16 cellular contexts compared by ENCODE assay signal in the genomic region with DNA sequence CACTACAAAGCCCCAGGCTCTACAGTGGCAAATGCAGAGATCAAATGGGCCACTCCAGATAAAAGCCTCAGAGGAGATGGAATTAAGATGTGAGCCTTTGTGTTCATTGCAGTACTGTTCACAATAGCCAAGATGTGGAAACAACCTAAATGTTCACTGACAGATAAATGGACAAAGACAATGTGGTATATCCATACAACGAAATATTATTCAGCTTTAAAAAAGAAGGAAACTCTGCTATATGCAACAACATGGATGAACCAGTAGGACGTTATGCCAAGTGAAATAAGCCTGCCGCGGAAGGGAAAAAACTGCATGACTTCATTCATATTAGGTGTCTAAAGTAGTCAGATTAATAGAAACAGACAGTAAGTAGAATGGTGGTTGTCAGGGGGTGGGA.
"Had no signal": no experiment of that assay in that cellular context is flagged by ENCODE, and none has a peak within 500 bp of the region (broad histone marks: within the 10 kb centered on the region; RNA-seq: fewer than 3 reads in every experiment).

No MANE protein-coding gene starts in this region.

- H3K4me1 Mint-ChIP-seq: activated T-helper 17 cell treated with anti-CD3 and anti-CD28 coated beads, Interleukin-2, amount 50 U/mL, for 72 hours; central memory CD8-positive, alpha-beta T cell; WTC11 had no signal

- H3K27ac Mint-ChIP-seq: activated CD8-positive, alpha-beta T cell treated with anti-CD3 and anti-CD28 coated beads for 36 hours; activated naive CD8-positive, alpha-beta T cell; activated T-helper 17 cell treated with anti-CD3 and anti-CD28 coated beads, Interleukin-2, amount 50 U/mL, for 72 hours; dendritic cell treated with granulocyte-macrophage colony-stimulating factor and Interleukin-4, amounts not matched to agents 40 ng/mL and 50 ng/mL, for 4 days; WTC11 had no signal

- H3K9me3 ChIP-seq: gastrocnemius medialis had no signal

- H3K4me3 Mint-ChIP-seq: activated CD8-positive, alpha-beta T cell treated with anti-CD3 and anti-CD28 coated beads for 36 hours; activated naive CD8-positive, alpha-beta T cell; activated T-cell treated with anti-CD3 and anti-CD28 coated beads, Interleukin-2, amount 50 U/mL, for 4 hours; activated T-helper 17 cell treated with anti-CD3 and anti-CD28 coated beads, Interleukin-2, amount 50 U/mL, for 72 hours; central memory CD8-positive, alpha-beta T cell; dendritic cell treated with granulocyte-macrophage colony-stimulating factor and Interleukin-4, amounts not matched to agents 40 ng/mL and 50 ng/mL, for 4 days; WTC11 had no signal

- H3K36me3 Mint-ChIP-seq: activated naive CD8-positive, alpha-beta T cell had no signal

- ATAC-seq: gastrocnemius medialis had no signal

- H3K4me3 ChIP-seq: coronary artery, dorsolateral prefrontal cortex, esophagus muscularis mucosa, gastrocnemius medialis, heart left ventricle had no signal

- DNase-seq: amniotic stem cell, dorsolateral prefrontal cortex, gastrocnemius medialis had no signal

- H3K27me3 ChIP-seq: brain microvascular endothelial cell had no signal

- H3K9me3 Mint-ChIP-seq: activated CD8-positive, alpha-beta T cell treated with anti-CD3 and anti-CD28 coated beads for 36 hours; activated T-cell treated with anti-CD3 and anti-CD28 coated beads, Interleukin-2, amount 50 U/mL, for 4 hours; activated T-helper 17 cell treated with anti-CD3 and anti-CD28 coated beads, Interleukin-2, amount 50 U/mL, for 72 hours; central memory CD8-positive, alpha-beta T cell; dendritic cell treated with granulocyte-macrophage colony-stimulating factor and Interleukin-4, amounts not matched to agents 40 ng/mL and 50 ng/mL, for 4 days had no signal

- H3K4me1 ChIP-seq: esophagus muscularis mucosa, foreskin keratinocyte, gastrocnemius medialis had no signal

- H3K36me3 ChIP-seq: brain microvascular endothelial cell, esophagus muscularis mucosa, gastrocnemius medialis, heart left ventricle had no signal

- H3K27ac ChIP-seq: brain microvascular endothelial cell, coronary artery, dorsolateral prefrontal cortex, esophagus muscularis mucosa, foreskin keratinocyte, gastrocnemius medialis, heart left ventricle, VCaP had no signal
